ENCODE assay signal across 1 cellular context in the genomic region with DNA sequence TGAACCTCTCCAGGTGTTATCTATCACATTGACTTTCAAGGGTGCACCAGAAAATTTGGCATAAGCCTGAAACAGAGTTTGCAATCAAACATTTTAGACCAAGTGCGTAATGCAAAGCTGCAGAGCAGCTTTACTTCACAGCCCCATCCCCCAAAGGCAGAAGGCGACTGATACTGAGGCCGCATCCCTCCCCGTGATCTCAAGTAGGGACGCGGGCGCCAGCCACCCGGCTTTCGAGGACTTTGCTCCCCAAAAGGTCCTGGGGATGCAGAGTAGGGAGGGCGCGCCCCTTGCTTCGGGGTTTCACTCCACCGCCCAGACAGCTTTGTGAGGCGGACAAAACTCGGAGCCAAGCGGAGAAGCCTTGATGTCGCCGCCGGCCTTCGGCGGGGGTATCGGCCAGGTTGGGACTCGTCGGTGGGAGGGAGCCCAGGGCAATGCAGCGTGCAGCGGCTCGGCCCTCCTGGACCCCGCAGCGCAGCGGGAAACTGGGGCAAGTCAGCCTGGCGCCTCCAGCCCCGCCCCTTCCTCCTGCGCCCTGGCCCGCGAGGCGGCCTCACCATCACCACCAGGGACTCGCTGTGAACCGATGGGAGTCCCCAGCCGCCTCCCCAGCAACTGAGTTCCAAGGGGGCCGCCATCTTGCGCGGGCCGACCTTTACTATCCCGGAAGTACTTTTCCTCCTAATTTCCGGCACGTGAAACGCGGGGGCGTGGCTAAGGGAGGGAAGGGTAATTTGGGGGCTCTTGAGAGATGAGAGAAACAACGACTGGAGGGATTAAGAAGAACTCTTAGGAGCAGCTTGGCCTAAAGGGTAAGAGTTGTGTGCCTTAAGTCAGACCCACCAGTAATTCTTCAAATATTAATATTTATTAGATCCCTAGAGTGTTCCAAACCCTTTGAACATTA.
TF ChIP-seq lines count a peak whose summit lies in the region.

A gene with protein sequence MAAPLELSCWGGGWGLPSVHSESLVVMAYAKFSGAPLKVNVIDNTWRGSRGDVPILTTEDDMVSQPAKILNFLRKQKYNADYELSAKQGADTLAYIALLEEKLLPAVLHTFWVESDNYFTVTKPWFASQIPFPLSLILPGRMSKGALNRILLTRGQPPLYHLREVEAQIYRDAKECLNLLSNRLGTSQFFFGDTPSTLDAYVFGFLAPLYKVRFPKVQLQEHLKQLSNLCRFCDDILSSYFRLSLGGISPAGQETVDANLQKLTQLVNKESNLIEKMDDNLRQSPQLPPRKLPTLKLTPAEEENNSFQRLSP (minus strand): TSS at position 665 of the 910 bp plus-strand sequence. CDS start 24 bp downstream, at position 641.

TF ChIP-seq in H1, 55 proteins besides CTCF, POLR2A, EP300 and RAD21 (continued from another document):
- TF ChIP-seq CEBPB (IDR thresholded peaks at IDR 0.05; ENCODE audit: low read depth, low read length) (no peak), CTBP2 (IDR thresholded peaks at IDR 0.05; ENCODE audit: borderline replicate concordance, insufficient read depth, insufficient read length, low read length) (no peak), CBX8 (IDR thresholded peaks at IDR 0.05; ENCODE audit: borderline replicate concordance, low read depth, low read length) (no peak), RFX5 (IDR thresholded peaks at IDR 0.05; ENCODE audit: borderline replicate concordance, low read depth, low read length) (no peak), POLR2AphosphoS5 (IDR thresholded peaks at IDR 0.05; ENCODE audit: low read depth, low read length) (peak; percentile 77)
